Comparison of ENCODE assay signal across 8 cellular contexts in genomic region chr2:126777620-126777978, GRCh38.
A peak's percentile ranks its signal among the peaks of the same experiment; 100 is the strongest.
DNase-seq lines count a peak whose midpoint lies in the region; ATAC-seq, FAIRE-seq and TF ChIP-seq lines count a peak whose summit lies in the region.

No MANE protein-coding gene starts in this region.

- TF ChIP-seq POLR2A in K562 (conservative IDR thresholded peaks at IDR 0.05) (no peak), suprapubic skin (IDR thresholded peaks at IDR 0.05) (no peak)

- no peak for FAIRE-seq in K562 (lab: Jason Lieb, UNC)

- ATAC-seq in HG03066 (IDR thresholded peaks at IDR 0.05; ENCODE audit: low read depth, unreplicated experiment) (peak; percentile 5), K562 (peak; percentile 1; the same call in 1 of the 3 replicates), PC-3 (no peak)

- no peaks in the 10 kb centered on the region for H3K9me1 ChIP-seq in K562 (ENCODE audit: control insufficient read depth, insufficient read depth, low read length)

- WGBS in K562 (ENCODE audit: insufficient coverage, low coverage, missing lambda C conversion rate), result 7% methylated on average over 3 of the region's 3 CpGs
- WGBS in suprapubic skin, result 34% methylated on average over 3 of the region's 3 CpGs

- POLR2A ChIA-PET in K562 (lab: Yijun Ruan, JAX) (no interaction called here), PC-3 (lab: Charles Lee; ENCODE audit: unreplicated experiment) (interaction anchor here (0.6 kb wide), 1 partner anchor 195 kb away, joined by 9 read pairs; no protein-coding TSS in a partner anchor)

- peaks cover 2 to 53% of the 10 kb centered on the region in 2 experiments; a peak in 3 of 5 replicates for H3K27me3 ChIP-seq in K562 (ENCODE audit: control insufficient read depth in 2 of 2, insufficient read depth in 2 of 2, low read length in 2 of 2)
- peaks cover 15% of the 10 kb centered on the region for H3K27me3 ChIP-seq in suprapubic skin
- peaks cover 43% of the 10 kb centered on the region for H3K27me3 ChIP-seq in PC-3 (ENCODE audit: low read length)

- no peak for TF ChIP-seq RAD21 in K562 (CRISPR knock-in tag; conservative IDR thresholded peaks at IDR 0.05 in 1 of 2, IDR thresholded peaks at IDR 0.05 in 1 of 2)

- H3K27ac ChIP-seq in K562 (ENCODE audit: extremely low read depth, low read depth, low read length), result no peak overlapping the region
- H3K27ac ChIP-seq in suprapubic skin, result no peak overlapping the region
- no peak overlapping the region for H3K27ac ChIP-seq in PC-3 (ENCODE audit: low read length)

- peaks cover 2% of the 10 kb centered on the region for H3K27me3 Mint-ChIP-seq in activated naive CD4-positive, alpha-beta T cell treated with anti-CD3 and anti-CD28 coated beads, Interleukin-2, amount 50 U/mL, for 24 hours

- TF ChIP-seq EP300 in K562 (IDR thresholded peaks at IDR 0.05; ENCODE audit: low read length) (no peak), suprapubic skin (IDR thresholded peaks at IDR 0.05) (no peak)

- H2AFZ ChIP-seq in K562 (ENCODE audit: low read depth, low read length), result no peak overlapping the region
- no peak overlapping the region for H2AFZ ChIP-seq in PC-3 (ENCODE audit: low read length)

- no peaks in the 10 kb centered on the region for H3K9me2 ChIP-seq in PC-3 (replicated peaks; ENCODE audit: low read length)

- H3F3A ChIP-seq in PC-3 (ENCODE audit: low read length, unreplicated experiment), result no peaks in the 10 kb centered on the region

- H3K36me3 Mint-ChIP-seq in activated naive CD4-positive, alpha-beta T cell treated with anti-CD3 and anti-CD28 coated beads, Interleukin-2, amount 50 U/mL, for 24 hours, result no peaks in the 10 kb centered on the region

- intact Hi-C loops in K562 (cut with micrococcal nuclease), result loop anchor here (1.0 to 5.0 kb wide), 4 partner anchors 162 to 532 kb away; no protein-coding TSS in a partner anchor
- intact Hi-C loops in PC-3 (cut with micrococcal nuclease), result no loop called here

- H3K9me3 ChIP-seq in K562 (replicated peaks; ENCODE audit: control insufficient read depth, insufficient read depth, low read depth, low read length), result no peaks in the 10 kb centered on the region
- H3K9me3 ChIP-seq in suprapubic skin, result no peaks in the 10 kb centered on the region
- H3K9me3 ChIP-seq in PC-3 (ENCODE audit: low read length), result no peaks in the 10 kb centered on the region

- in situ Hi-C loops in K562 (cut with MboI), result loop anchor here (5.0 to 25.0 kb wide), 2 partner anchors 250 to 515 kb away; no protein-coding TSS in a partner anchor

- H3K9me3 Mint-ChIP-seq in activated naive CD4-positive, alpha-beta T cell treated with anti-CD3 and anti-CD28 coated beads, Interleukin-2, amount 50 U/mL, for 24 hours, result no peaks in the 10 kb centered on the region

- DNase-seq in activated naive CD4-positive, alpha-beta T cell treated with anti-CD3 and anti-CD28 coated beads, Interleukin-2, amount 50 U/mL, for 16 hours, result no peak
- no peak for DNase-seq in K562 (ENCODE audit: extremely low read depth in 1 of 4, low spot score in 3 of 4)
- no peak for DNase-seq in suprapubic skin (ENCODE audit: low spot score in 2 of 2)
- DNase-seq in stimulated activated CD4-positive, alpha-beta T cell treated with anti-CD3 and anti-CD28 coated beads, Interleukin-2, amount 100 ng/mL, for 48 hours, result no peak
- no peak for DNase-seq in retina
- DNase-seq in PC-3, result no peak

- H3K4me3 Mint-ChIP-seq in activated naive CD4-positive, alpha-beta T cell treated with anti-CD3 and anti-CD28 coated beads, Interleukin-2, amount 50 U/mL, for 24 hours, result peak overlapping the region; percentile 95

- H3K4me3 ChIP-seq in K562 (no peak overlapping the region), suprapubic skin (peak overlapping the region; percentile 48), PC-3 (ENCODE audit: low read length) (no peak overlapping the region)

- peaks cover 17% of the 10 kb centered on the region for H3K4me1 Mint-ChIP-seq in activated naive CD4-positive, alpha-beta T cell treated with anti-CD3 and anti-CD28 coated beads, Interleukin-2, amount 50 U/mL, for 24 hours

- H4K20me1 ChIP-seq in K562 (replicated peaks; ENCODE audit: control insufficient read depth, insufficient read depth, low read length), result peaks cover 4% of the 10 kb centered on the region
- H4K20me1 ChIP-seq in PC-3 (ENCODE audit: low read length), result no peaks in the 10 kb centered on the region

- H3K79me2 ChIP-seq in K562 (ENCODE audit: control insufficient read depth, insufficient read depth, low read length), result no peaks in the 10 kb centered on the region
- no peaks in the 10 kb centered on the region for H3K79me2 ChIP-seq in PC-3 (ENCODE audit: low read length)

- H3K4me2 ChIP-seq in K562 (ENCODE audit: insufficient read depth, low read length) (peak overlapping the region; percentile 5; the same call in 1 of the 2 replicates), PC-3 (ENCODE audit: low read length) (no peak overlapping the region)

- H3K4me1 ChIP-seq in K562 (replicated peaks in 1 of 2; ENCODE audit: control insufficient read depth in 2 of 2, insufficient read depth in 2 of 2, low read length in 2 of 2) (peaks cover 4 to 19% of the 10 kb centered on the region in 2 experiments; a peak in 4 of 5 replicates), suprapubic skin (peaks cover 13% of the 10 kb centered on the region), PC-3 (ENCODE audit: insufficient read depth, low read length) (no peaks in the 10 kb centered on the region)

- BruUV-seq in K562 (replicated peaks; lab: Mats Ljungman, UMichigan) (no TSS peak), PC-3 (replicated peaks; lab: Mats Ljungman, UMichigan) (no TSS peak)

- H3K9ac ChIP-seq in K562 (ENCODE audit: insufficient read depth in 1 of 2, low read depth in 2 of 2, low read length in 2 of 2), result no peak overlapping the region
- no peak overlapping the region for H3K9ac ChIP-seq in PC-3 (ENCODE audit: low read length)

- peak overlapping the region; percentile 44 for H3K27ac Mint-ChIP-seq in activated naive CD4-positive, alpha-beta T cell treated with anti-CD3 and anti-CD28 coated beads, Interleukin-2, amount 50 U/mL, for 24 hours

- H3K36me3 ChIP-seq in K562 (ENCODE audit: control insufficient read depth, insufficient read depth, low read length) (no peaks in the 10 kb centered on the region), suprapubic skin (no peaks in the 10 kb centered on the region), PC-3 (ENCODE audit: low read depth, low read length) (no peaks in the 10 kb centered on the region)

- CTCF ChIA-PET in K562 (lab: Yijun Ruan, JAX; ENCODE audit: low intra/inter-chr PET ratio), result interaction anchor here (0.5 to 2.1 kb wide), 4 partner anchors 249 to 533 kb away, joined by 3 to 11 read pairs (median 6); no protein-coding TSS in a partner anchor
- CTCF ChIA-PET in PC-3 (lab: Charles Lee), result no interaction called here

- TF ChIP-seq CTCF in K562 (IDR thresholded peaks at IDR 0.05 in 2 of 3, conservative IDR thresholded peaks at IDR 0.05 in 1 of 3; ENCODE audit: insufficient read depth in 2 of 3, low read depth in 1 of 3, low read length in 3 of 3) (no peak), suprapubic skin (IDR thresholded peaks at IDR 0.05) (no peak), PC-3 (conservative IDR thresholded peaks at IDR 0.05; ENCODE audit: low read depth, low read length) (no peak)

TF ChIP-seq in K562, 482 proteins besides CTCF, POLR2A, EP300 and RAD21 (continues in another document):
- TF ChIP-seq BRF1 (IDR thresholded peaks at IDR 0.05; ENCODE audit: borderline replicate concordance, extremely low read depth, insufficient read length) (no peak), RBM25 (IDR thresholded peaks at IDR 0.05; ENCODE audit: low read depth, low read length, severe bottlenecking) (no peak), THRAP3 (IDR thresholded peaks at IDR 0.05; ENCODE audit: borderline replicate concordance) (no peak), MEF2A (IDR thresholded peaks at IDR 0.05; ENCODE audit: control insufficient read depth, low read depth, low read length) (no peak), ZNF592 (IDR thresholded peaks at IDR 0.05) (no peak), MIER1 (IDR thresholded peaks at IDR 0.05; ENCODE audit: low read depth) (no peak), TEAD4 (IDR thresholded peaks at IDR 0.05; ENCODE audit: low read length) (no peak), TEAD4 (CRISPR knock-in tag; IDR thresholded peaks at IDR 0.05; ENCODE audit: borderline replicate concordance) (no peak), ZNF76 (CRISPR knock-in tag; IDR thresholded peaks at IDR 0.05; ENCODE audit: borderline replicate concordance) (no peak)
